ENCODE assay signal across 25 cellular contexts in genomic region chr2:217725409-217725808, GRCh38.
DNase-seq lines count a peak whose midpoint lies in the region; ATAC-seq, FAIRE-seq and TF ChIP-seq lines count a peak whose summit lies in the region.
"Had no signal": no experiment of that assay in that cellular context is flagged by ENCODE, and none has a peak within 500 bp of the region (broad histone marks: within the 10 kb centered on the region; RNA-seq: fewer than 3 reads in every experiment).

No MANE protein-coding gene starts in this region.

- peaks cover 7% of the 10 kb centered on the region for H3K27me3 Mint-ChIP-seq in endodermal cell (ENCODE audit: insufficient read depth)
- H3K27me3 Mint-ChIP-seq in activated CD4-positive, alpha-beta memory T cell treated with anti-CD3 and anti-CD28 coated beads for 36 hours: no peaks in the 10 kb centered on the region
- H3K27me3 Mint-ChIP-seq: CD4-positive, alpha-beta T cell had no signal

- no peak overlapping the region for H2BK120ac ChIP-seq in neuronal stem cell (ENCODE audit: low read depth, low read length)

- H3K23ac ChIP-seq in neuronal stem cell (ENCODE audit: low read depth, low read length, poor library complexity): no peak overlapping the region

- no peak overlapping the region for H4K91ac ChIP-seq in neuronal stem cell (ENCODE audit: low read depth, low read length, poor library complexity)

- no peaks in the 10 kb centered on the region for H3K79me1 ChIP-seq in neuronal stem cell (ENCODE audit: low read depth, low read length)

- no peak overlapping the region for H3K27ac Mint-ChIP-seq in endodermal cell
- H3K27ac Mint-ChIP-seq in activated CD4-positive, alpha-beta memory T cell treated with anti-CD3 and anti-CD28 coated beads for 36 hours: no peak overlapping the region
- H3K27ac Mint-ChIP-seq: B cell; CD4-positive, alpha-beta T cell; CD8-positive, alpha-beta T cell had no signal

- H3K4me3 ChIP-seq in bronchial epithelial cell (ENCODE audit: low read depth, low read length) (no peak overlapping the region), endodermal cell (ENCODE audit: low read length) (no peak overlapping the region), neuronal stem cell (ENCODE audit: low read length in 2 of 2) (no peak overlapping the region)
- H3K4me3 ChIP-seq: BLaER1 treated with 17β-estradiol and CSF1 and Interleukin-3, amounts not matched to agents 10 nM and 100 nM had no signal

- CTCF ChIA-PET in activated CD4-positive, alpha-beta memory T cell treated with anti-CD3 and anti-CD28 coated beads for 36 hours (lab: Charles Lee): no interaction called here

- intact Hi-C loops in activated CD4-positive, alpha-beta memory T cell treated with anti-CD3 and anti-CD28 coated beads for 36 hours (cut with micrococcal nuclease): no loop called here

- FAIRE-seq in bronchial epithelial cell (lab: Jason Lieb, UNC): no peak
- FAIRE-seq: A204.1, D721Med, G401.6, GM12891, GM19239 had no signal

- POLR2A ChIA-PET in activated CD4-positive, alpha-beta memory T cell treated with anti-CD3 and anti-CD28 coated beads for 36 hours (lab: Charles Lee): no interaction called here

- H3K27me3 ChIP-seq in bronchial epithelial cell (ENCODE audit: control insufficient read depth, insufficient read depth, low read length): no peaks in the 10 kb centered on the region
- no peaks in the 10 kb centered on the region for H3K27me3 ChIP-seq in endodermal cell (ENCODE audit: control insufficient read depth, insufficient read depth, low read length, poor library complexity, severe bottlenecking)
- H3K27me3 ChIP-seq in neuronal stem cell (ENCODE audit: control insufficient read depth in 3 of 3, insufficient read depth in 3 of 3, low read depth in 1 of 3, low read length in 3 of 3): peaks cover 0 to 3% (median 0%) of the 10 kb centered on the region in 3 experiments
- H3K27me3 ChIP-seq: BLaER1 treated with 17β-estradiol and CSF1 and Interleukin-3, amounts not matched to agents 10 nM and 100 nM had no signal

- H3K9me3 ChIP-seq in endodermal cell (ENCODE audit: control insufficient read depth, low read length) (peaks cover 12% of the 10 kb centered on the region), neuronal stem cell (replicated peaks in 1 of 2; ENCODE audit: control insufficient read depth in 2 of 2, insufficient read depth in 1 of 2, low read depth in 1 of 2, low read length in 2 of 2) (no peaks in the 10 kb centered on the region)
- H3K9me3 ChIP-seq: Caco-2 had no signal

- no peak overlapping the region for H3K27ac ChIP-seq in endodermal cell (ENCODE audit: low read depth, low read length)
- no peak overlapping the region for H3K27ac ChIP-seq in epithelial cell of prostate
- H3K27ac ChIP-seq in neuronal stem cell (replicated peaks; ENCODE audit: low read length): no peak overlapping the region
- H3K27ac ChIP-seq: BLaER1 treated with 17β-estradiol and CSF1 and Interleukin-3, amounts not matched to agents 10 nM and 100 nM; C4-2B had no signal

- no peak overlapping the region for H2BK15ac ChIP-seq in neuronal stem cell (ENCODE audit: low read length)

- H3K9me3 Mint-ChIP-seq in endodermal cell: peaks cover 9% of the 10 kb centered on the region
- H3K9me3 Mint-ChIP-seq in activated CD4-positive, alpha-beta memory T cell treated with anti-CD3 and anti-CD28 coated beads for 36 hours: no peaks in the 10 kb centered on the region
- H3K9me3 Mint-ChIP-seq: CD4-positive, alpha-beta T cell; CD8-positive, alpha-beta T cell had no signal

- TF ChIP-seq CTCF in bronchial epithelial cell (IDR thresholded peaks at IDR 0.05; ENCODE audit: insufficient read depth, low read length, severe bottlenecking) (no peak), endodermal cell (conservative IDR thresholded peaks at IDR 0.05) (no peak)

- no peaks in the 10 kb centered on the region for H3K36me3 Mint-ChIP-seq in endodermal cell (ENCODE audit: low read depth)
- H3K36me3 Mint-ChIP-seq in activated CD4-positive, alpha-beta memory T cell treated with anti-CD3 and anti-CD28 coated beads for 36 hours: no peaks in the 10 kb centered on the region
- H3K36me3 Mint-ChIP-seq: CD8-positive, alpha-beta T cell had no signal

- H3K36me3 ChIP-seq in bronchial epithelial cell (ENCODE audit: control insufficient read depth, insufficient read depth, low read length) (no peaks in the 10 kb centered on the region), endodermal cell (ENCODE audit: control insufficient read depth, insufficient read depth, low read length) (no peaks in the 10 kb centered on the region), neuronal stem cell (replicated peaks in 1 of 2; ENCODE audit: control insufficient read depth in 2 of 2, insufficient read depth in 2 of 2, low read length in 2 of 2) (no peaks in the 10 kb centered on the region)

- no peak overlapping the region for H3K9ac ChIP-seq in endodermal cell (ENCODE audit: extremely low read depth, low read length, poor library complexity, severe bottlenecking)
- H3K9ac ChIP-seq in neuronal stem cell (ENCODE audit: low read depth, low read length, poor library complexity): no peak overlapping the region
- H3K9ac ChIP-seq: BLaER1 treated with 17β-estradiol and CSF1 and Interleukin-3, amounts not matched to agents 10 nM and 100 nM had no signal

- H2BK12ac ChIP-seq in neuronal stem cell (ENCODE audit: low read length): no peak overlapping the region

- H3K14ac ChIP-seq in neuronal stem cell (ENCODE audit: low read length): peak overlapping the region; percentile 27

- DNase-seq in bronchial epithelial cell (ENCODE audit: low read depth) (peak; percentile 49), endodermal cell (peak; percentile 20), epithelial cell of prostate (ENCODE audit: low read depth, low spot score) (peak; percentile 40), neuronal stem cell (ENCODE audit: low spot score) (no peak), T-helper 9 cell (no peak), AG08396 (ENCODE audit: low spot score) (no peak)
- no peak for DNase-seq in activated CD4-positive, alpha-beta memory T cell treated with anti-CD3 and anti-CD28 coated beads for 36 hours
- DNase-seq: 8988T; ACHN; AML-193; Caco-2; Calu3; CD4-positive, alpha-beta T cell; CD8-positive, alpha-beta T cell; DMS79 treated with DMSO at 0.1 percent for 48 hours; GF-D8 had no signal

- H3K4me1 ChIP-seq in endodermal cell (ENCODE audit: control insufficient read depth, insufficient read depth, low read length): no peaks in the 10 kb centered on the region
- H3K4me1 ChIP-seq in neuronal stem cell (ENCODE audit: control insufficient read depth in 2 of 2, insufficient read depth in 1 of 2, low read depth in 1 of 2, low read length in 2 of 2): no peaks in the 10 kb centered on the region
- H3K4me1 ChIP-seq: BLaER1 treated with 17β-estradiol and CSF1 and Interleukin-3, amounts not matched to agents 10 nM and 100 nM; Caco-2 had no signal

- WGBS in endodermal cell (ENCODE audit: insufficient coverage in 1 of 2, insufficient read length in 1 of 2), 2 experiments: 92 to 96% methylated on average over 4 of the region's 4 CpGs
- no CpG with 5 or more reads among the region's 4 CpGs for WGBS in neuronal stem cell (ENCODE audit: extremely low coverage in 2 of 2, insufficient read length in 2 of 2, insufficient replicate concordance in 1 of 2), 2 donors

- H3K4ac ChIP-seq in neuronal stem cell (ENCODE audit: low read length): no peak overlapping the region

- H3K4me1 Mint-ChIP-seq in endodermal cell: no peaks in the 10 kb centered on the region
- no peaks in the 10 kb centered on the region for H3K4me1 Mint-ChIP-seq in activated CD4-positive, alpha-beta memory T cell treated with anti-CD3 and anti-CD28 coated beads for 36 hours (ENCODE audit: low read depth)
- H3K4me1 Mint-ChIP-seq: B cell had no signal

- no peak for ATAC-seq in HG02973 (IDR thresholded peaks at IDR 0.05; ENCODE audit: unreplicated experiment)
- ATAC-seq: CD8-positive, alpha-beta T cell had no signal

- no peak overlapping the region for H3K4me2 ChIP-seq in neuronal stem cell (ENCODE audit: insufficient read depth, low read length, poor library complexity, severe bottlenecking)
- H3K4me2 ChIP-seq: BLaER1 treated with 17β-estradiol and CSF1 and Interleukin-3, amounts not matched to agents 10 nM and 100 nM had no signal

- no peak overlapping the region for H2AFZ ChIP-seq in neuronal stem cell (ENCODE audit: low read length)

- H4K8ac ChIP-seq in neuronal stem cell (ENCODE audit: low read depth, low read length): no peak overlapping the region

- H3K4me3 Mint-ChIP-seq in endodermal cell: no peak overlapping the region
- H3K4me3 Mint-ChIP-seq in activated CD4-positive, alpha-beta memory T cell treated with anti-CD3 and anti-CD28 coated beads for 36 hours: no peak overlapping the region
- H3K4me3 Mint-ChIP-seq: B cell; CD4-positive, alpha-beta T cell; CD8-positive, alpha-beta T cell had no signal

- no peak overlapping the region for H3K18ac ChIP-seq in neuronal stem cell (ENCODE audit: low read length)

- no peak overlapping the region for H2BK5ac ChIP-seq in neuronal stem cell (ENCODE audit: low read length)

- H2AK5ac ChIP-seq in neuronal stem cell (ENCODE audit: low read depth, low read length): no peak overlapping the region

Comparison
In these comparisons a context has a peak if more than half of its experiments do, and no peak if none do; other contexts are left out.
1. DNase-seq: peak in bronchial epithelial cell (single experiment), endodermal cell (single experiment) and epithelial cell of prostate (single experiment); none in neuronal stem cell (single experiment), T-helper 9 cell (single experiment), activated CD4-positive, alpha-beta memory T cell treated with anti-CD3 and anti-CD28 coated beads for 36 hours (single experiment) and AG08396 (single experiment).